Comparison of ENCODE assay signal across 8 cellular contexts in genomic region chr15:66153549-66154415, GRCh38.
DNase-seq lines count a peak whose midpoint lies in the region; ATAC-seq and TF ChIP-seq lines count a peak whose summit lies in the region.
"Had no signal": no experiment of that assay in that cellular context is flagged by ENCODE, and none has a peak within 500 bp of the region (broad histone marks: within the 10 kb centered on the region; RNA-seq: fewer than 3 reads in every experiment).

No MANE protein-coding gene starts in this region.

- H3K9me3 Mint-ChIP-seq in osteocyte (ENCODE audit: unreplicated experiment) = no peaks in the 10 kb centered on the region

- no peaks in the 10 kb centered on the region for H3K79me2 ChIP-seq in osteoblast (ENCODE audit: insufficient read depth, low read length)

- no peak overlapping the region for H3K27ac Mint-ChIP-seq in osteocyte (ENCODE audit: unreplicated experiment)

- no peak overlapping the region for H3K4me3 ChIP-seq in osteoblast (ENCODE audit: insufficient read depth, low read length)

- no peak overlapping the region for H3K27ac ChIP-seq in osteoblast (ENCODE audit: low read depth, low read length)

- H3K4me1 Mint-ChIP-seq in osteocyte (ENCODE audit: unreplicated experiment) = no peaks in the 10 kb centered on the region

- no peak overlapping the region for H3K4me2 ChIP-seq in osteoblast (ENCODE audit: insufficient read depth, low read length)

- H3K4me3 Mint-ChIP-seq in osteocyte (ENCODE audit: unreplicated experiment) = no peak overlapping the region

- H3K36me3 Mint-ChIP-seq in osteocyte (ENCODE audit: unreplicated experiment) = no peaks in the 10 kb centered on the region

- H3K27me3 ChIP-seq in osteoblast (ENCODE audit: insufficient read depth, low read length) = peaks cover 9% of the 10 kb centered on the region

- H4K20me1 ChIP-seq in osteoblast (ENCODE audit: insufficient read depth, low read length) = no peaks in the 10 kb centered on the region

- no peaks in the 10 kb centered on the region for H3K4me1 ChIP-seq in osteoblast (ENCODE audit: insufficient read depth, low read length)

- TF ChIP-seq CTCF in osteoblast (IDR thresholded peaks at IDR 0.05; ENCODE audit: extremely low read depth, low read depth, low read length) = no peak
- TF ChIP-seq CTCF in osteocyte (IDR thresholded peaks at IDR 0.05) = no peak

- no peak overlapping the region for H2AFZ ChIP-seq in osteoblast (ENCODE audit: low read length)

- DNase-seq in NCI-H2029 treated with DMSO at 0.1 percent for 48 hours (lab: John Stamatoyannopoulos, UW) (peak; percentile 23), osteoblast (ENCODE audit: insufficient read length, low spot score, missing footprints) (peak; percentile 62), osteocyte (ENCODE audit: extremely low spot score, unreplicated experiment) (no peak), occipital lobe (lab: John Stamatoyannopoulos, UW) (no peak)
- no peak for DNase-seq in stimulated activated CD4-positive, alpha-beta T cell treated with anti-CD3 and anti-CD28 coated beads, Interleukin-2, amount 100 ng/mL, for 48 hours
- DNase-seq: activated CD4-positive, alpha-beta T cell treated with anti-CD3 and anti-CD28 coated beads for 1 hour had no signal

- ATAC-seq in GM19324 (IDR thresholded peaks at IDR 0.05; ENCODE audit: low FRiP score, unreplicated experiment) (peak; percentile 62), HG02870 (IDR thresholded peaks at IDR 0.05; ENCODE audit: unreplicated experiment) (peak; percentile 82)

- H3K27me3 Mint-ChIP-seq in osteocyte (ENCODE audit: unreplicated experiment) = peaks cover 65% of the 10 kb centered on the region

- H3K9me3 ChIP-seq in osteoblast (ENCODE audit: low read depth, low read length) = no peaks in the 10 kb centered on the region

- no peaks in the 10 kb centered on the region for H3K36me3 ChIP-seq in osteoblast (ENCODE audit: insufficient read depth, low read length)

Comparison
In these comparisons a context has a peak if more than half of its experiments do, and no peak if none do; other contexts are left out.
1. DNase-seq: peak in NCI-H2029 treated with DMSO at 0.1 percent for 48 hours (single experiment) and osteoblast (single experiment); none in osteocyte (single experiment), occipital lobe (single experiment) and stimulated activated CD4-positive, alpha-beta T cell treated with anti-CD3 and anti-CD28 coated beads, Interleukin-2, amount 100 ng/mL, for 48 hours (0 of 2).